In genomic region chr13:44146162-44146561, GRCh38 we compare ENCODE assay signal across 36 cellular contexts.
"Had no signal": no experiment of that assay in that cellular context is flagged by ENCODE, and none has a peak within 500 bp of the region (broad histone marks: within the 10 kb centered on the region; RNA-seq: fewer than 3 reads in every experiment).

No MANE protein-coding gene starts in this region.

- H3K27me3 ChIP-seq: adrenal gland, body of pancreas, colonic mucosa, heart left ventricle, pancreas, uterus had no signal

- H3K9me3 Mint-ChIP-seq: activated naive CD4-positive, alpha-beta T cell treated with anti-CD3 and anti-CD28 coated beads for 36 hours; activated naive CD8-positive, alpha-beta T cell treated with anti-CD3 and anti-CD28 coated beads for 36 hours; effector memory CD8-positive, alpha-beta T cell; immature natural killer cell; naive thymus-derived CD8-positive, alpha-beta T cell; neural crest cell; T-helper 2 cell treated with Interferon-gamma antibody and Interleukin-4, amounts not matched to agents 5 μg/mL and 100 μg/mL, for 36 hours; type B pancreatic cell had no signal

- H3K27me3 Mint-ChIP-seq: activated naive CD8-positive, alpha-beta T cell treated with anti-CD3 and anti-CD28 coated beads for 36 hours; effector memory CD8-positive, alpha-beta T cell; type B pancreatic cell had no signal

- H3K4me3 Mint-ChIP-seq: activated naive CD4-positive, alpha-beta T cell treated with anti-CD3 and anti-CD28 coated beads for 36 hours; activated naive CD8-positive, alpha-beta T cell treated with anti-CD3 and anti-CD28 coated beads for 36 hours; effector memory CD8-positive, alpha-beta T cell; immature natural killer cell; memory B cell; neural crest cell; stimulated activated memory B cell treated with anti-CD40 and anti-IgM and Interleukin-4, amounts not matched to agents 10 μg/mL and 1 μg/mL and 100 μg/mL, for 72 hours; stimulated activated naive CD8-positive, alpha-beta T cell treated with anti-CD3 and anti-CD28 coated beads, Interleukin-15, amount 100 ng/mL, for 72 hours; T-helper 2 cell treated with Interferon-gamma antibody and Interleukin-4, amounts not matched to agents 5 μg/mL and 100 μg/mL, for 36 hours; type B pancreatic cell had no signal

- DNase-seq: activated CD4-positive, alpha-beta T cell treated with anti-CD3 and anti-CD28 coated beads for 48 hours; activated CD4-positive, alpha-beta T cell treated with anti-CD3 and anti-CD28 coated beads, Interleukin-2, amount 50 U/mL, for 48 hours; activated CD8-positive, alpha-beta memory T cell treated with anti-CD3 and anti-CD28 coated beads for 24 hours; activated effector memory CD4-positive, alpha-beta T cell treated with anti-CD3 and anti-CD28 coated beads, Interleukin-2, amount 50 U/mL, for 16 hours; activated naive CD4-positive, alpha-beta T cell treated with anti-CD3 and anti-CD28 coated beads for 36 hours; activated naive CD8-positive, alpha-beta T cell treated with anti-CD3 and anti-CD28 coated beads for 36 hours; adrenal gland; aorta; body of pancreas; cerebellar nuclear complex; colonic mucosa; effector memory CD8-positive, alpha-beta T cell; erythroblast; heart left ventricle; hypothalamus; immature natural killer cell; kidney; midbrain; naive thymus-derived CD8-positive, alpha-beta T cell; nucleus accumbens; pancreas; psoas muscle; stimulated activated CD4-positive, alpha-beta T cell treated with anti-CD3 and anti-CD28 coated beads, Interleukin-1b, Interleukin-23, amount 100 ng/mL, for 48 hours; stimulated activated CD4-positive, alpha-beta T cell treated with anti-CD3 and anti-CD28 coated beads, Interleukin-4, amount 100 ng/mL, for 4 hours; stimulated activated CD8-positive, alpha-beta memory T cell treated with anti-CD3 and anti-CD28 coated beads, Interleukin-4, amount 100 ng/mL, for 48 hours; stimulated activated naive CD8-positive, alpha-beta T cell treated with anti-CD3 and anti-CD28 coated beads, Interleukin-15, amount 100 ng/mL, for 72 hours; substantia nigra; uterus had no signal

- ATAC-seq: activated CD4-positive, CD25-positive, alpha-beta regulatory T cell treated with anti-CD3 and anti-CD28 coated beads, Interleukin-2, amount 50 U/mL, for 24 hours; body of pancreas; effector memory CD8-positive, alpha-beta T cell; heart left ventricle; naive thymus-derived CD8-positive, alpha-beta T cell; pancreas; psoas muscle; stimulated activated memory B cell treated with anti-CD40 and anti-IgM and Interleukin-4, amounts not matched to agents 10 μg/mL and 1 μg/mL and 100 μg/mL, for 72 hours; stimulated activated naive CD8-positive, alpha-beta T cell treated with anti-CD3 and anti-CD28 coated beads, Interleukin-15, amount 100 ng/mL, for 72 hours had no signal

- H3K4me3 ChIP-seq: adrenal gland, body of pancreas, colonic mucosa, heart left ventricle, pancreas, psoas muscle, smooth muscle cell, uterus had no signal

- H3K4me1 ChIP-seq: uterus had no signal

- H3K27ac ChIP-seq: adrenal gland, body of pancreas, colonic mucosa, heart left ventricle, pancreas, psoas muscle, uterus, VCaP had no signal

- H3K27ac Mint-ChIP-seq: activated naive CD4-positive, alpha-beta T cell treated with anti-CD3 and anti-CD28 coated beads for 36 hours; activated naive CD8-positive, alpha-beta T cell treated with anti-CD3 and anti-CD28 coated beads for 36 hours; effector memory CD8-positive, alpha-beta T cell; memory B cell; stimulated activated memory B cell treated with anti-CD40 and anti-IgM and Interleukin-4, amounts not matched to agents 10 μg/mL and 1 μg/mL and 100 μg/mL, for 72 hours; stimulated activated naive CD8-positive, alpha-beta T cell treated with anti-CD3 and anti-CD28 coated beads, Interleukin-15, amount 100 ng/mL, for 72 hours; T-helper 2 cell treated with Interferon-gamma antibody and Interleukin-4, amounts not matched to agents 5 μg/mL and 100 μg/mL, for 36 hours; type B pancreatic cell had no signal

- H3K36me3 ChIP-seq: adrenal gland, colonic mucosa, heart left ventricle, pancreas, uterus had no signal

- H3K9me3 ChIP-seq: adrenal gland, body of pancreas, colonic mucosa, heart left ventricle, pancreas, psoas muscle, uterus had no signal

- H3K4me2 ChIP-seq: smooth muscle cell had no signal
